1 cellular context compared by ENCODE assay signal in genomic region chr2:69893684-69894481, GRCh38.
TF ChIP-seq lines count a peak whose summit lies in the region.

Gene SNRNP27 (plus strand): TSS chr2:69893956. CDS start chr2:69893985, 29 bp downstream.

TF ChIP-seq in GM12878, 131 proteins besides CTCF, POLR2A, EP300 and RAD21 (continued from another document and continues in another):
- TF ChIP-seq ELK1 (IDR thresholded peaks at IDR 0.05; ENCODE audit: low read depth, low read length) (peak; percentile 30; the same call in 1 of the 2 replicates), IKZF1 (conservative IDR thresholded peaks at IDR 0.05) (peak; percentile 79), ZNF217 (IDR thresholded peaks at IDR 0.05) (no peak), STAT1 (conservative IDR thresholded peaks at IDR 0.05) (0 out of 2 replicates have a peak, but pooled peaks have one; percentile 63), ZBTB33 (IDR thresholded peaks at IDR 0.05) (no peak), CREB1 (IDR thresholded peaks at IDR 0.05; ENCODE audit: low read depth) (peak; percentile 75; the same call in 1 of the 2 replicates), ETV6 (conservative IDR thresholded peaks at IDR 0.05 in 1 of 2, IDR thresholded peaks at IDR 0.05 in 1 of 2; ENCODE audit: borderline replicate concordance in 1 of 2, low read depth in 1 of 2) (peak in 1 of 2 experiments; percentile 90; a peak in 2 of 4 replicates), SRF (IDR thresholded peaks at IDR 0.05; ENCODE audit: low read depth in 2 of 2, low read length in 2 of 2) (peak in 1 of 2 experiments; percentile 87; a peak in 2 of 4 replicates), POLR2AphosphoS5 (IDR thresholded peaks at IDR 0.05; ENCODE audit: low read length) (peak; percentile 80), TCF7 (IDR thresholded peaks at IDR 0.05; ENCODE audit: borderline replicate concordance) (peak; percentile 62; the same call in 1 of the 2 replicates), SMARCA5 (IDR thresholded peaks at IDR 0.05) (peak; percentile 94; the same call in 1 of the 2 replicates), MXI1 (IDR thresholded peaks at IDR 0.05; ENCODE audit: low read depth, low read length) (peak; percentile 80), BCL11A (IDR thresholded peaks at IDR 0.05; ENCODE audit: low read depth, low read length) (no peak), POLR2AphosphoS2 (IDR thresholded peaks at IDR 0.05; ENCODE audit: low read depth, low read length) (0 out of 2 replicates have a peak, but pooled peaks have one; percentile 58), IKZF2 (IDR thresholded peaks at IDR 0.05) (0 out of 4 replicates have a peak, but pooled peaks of 1 of the 2 experiments have one; percentile 7), SKIL (IDR thresholded peaks at IDR 0.05; ENCODE audit: low read depth, poor library complexity, severe bottlenecking) (peak; percentile 65), REST (IDR thresholded peaks at IDR 0.05; ENCODE audit: low read depth, low read length) (peak; percentile 58), SMAD5 (IDR thresholded peaks at IDR 0.05; ENCODE audit: low read depth) (no peak; the same call in 1 of the 2 replicates), RB1 (IDR thresholded peaks at IDR 0.05; ENCODE audit: borderline replicate concordance) (peak; percentile 57; the same call in 1 of the 2 replicates), TBL1XR1 (IDR thresholded peaks at IDR 0.05; ENCODE audit: low read depth, low read length) (peak; percentile 70; the same call in 1 of the 2 replicates), HCFC1 (IDR thresholded peaks at IDR 0.05; ENCODE audit: low read length) (peak; percentile 72), NR2C2 (IDR thresholded peaks at IDR 0.05; ENCODE audit: borderline replicate concordance, control insufficient read depth, insufficient read length, low read depth) (no peak), CREM (IDR thresholded peaks at IDR 0.05; ENCODE audit: low read depth) (peak; percentile 70), MYB (IDR thresholded peaks at IDR 0.05; ENCODE audit: borderline replicate concordance, low read depth, low read length) (no peak), DPF2 (IDR thresholded peaks at IDR 0.05) (no peak), NR2C1 (IDR thresholded peaks at IDR 0.05) (peak; percentile 92), SMC3 (IDR thresholded peaks at IDR 0.05; ENCODE audit: borderline replicate concordance, low read length) (no peak), IRF5 (IDR thresholded peaks at IDR 0.05; ENCODE audit: borderline replicate concordance) (no peak), NKRF (conservative IDR thresholded peaks at IDR 0.05) (peak; percentile 52; the same call in 1 of the 2 replicates), SMAD1 (IDR thresholded peaks at IDR 0.05; ENCODE audit: low read depth, partially characterized antibody) (no peak), SREBF1 (IDR thresholded peaks at IDR 0.05; ENCODE audit: low read length) (no peak), CHD2 (IDR thresholded peaks at IDR 0.05; ENCODE audit: borderline replicate concordance, low read depth, low read length) (0 out of 2 replicates have a peak, but pooled peaks have one; percentile 14), CBX5 (IDR thresholded peaks at IDR 0.05; ENCODE audit: low read depth) (no peak; the same call in 1 of the 2 replicates), SIX5 (IDR thresholded peaks at IDR 0.05; ENCODE audit: low read depth, low read length, severe bottlenecking) (peak; percentile 61), RELA (IDR thresholded peaks at IDR 0.05; ENCODE audit: borderline replicate concordance, partially characterized antibody) (peak; percentile 54)
- TF ChIP-seq, protein P1, sequence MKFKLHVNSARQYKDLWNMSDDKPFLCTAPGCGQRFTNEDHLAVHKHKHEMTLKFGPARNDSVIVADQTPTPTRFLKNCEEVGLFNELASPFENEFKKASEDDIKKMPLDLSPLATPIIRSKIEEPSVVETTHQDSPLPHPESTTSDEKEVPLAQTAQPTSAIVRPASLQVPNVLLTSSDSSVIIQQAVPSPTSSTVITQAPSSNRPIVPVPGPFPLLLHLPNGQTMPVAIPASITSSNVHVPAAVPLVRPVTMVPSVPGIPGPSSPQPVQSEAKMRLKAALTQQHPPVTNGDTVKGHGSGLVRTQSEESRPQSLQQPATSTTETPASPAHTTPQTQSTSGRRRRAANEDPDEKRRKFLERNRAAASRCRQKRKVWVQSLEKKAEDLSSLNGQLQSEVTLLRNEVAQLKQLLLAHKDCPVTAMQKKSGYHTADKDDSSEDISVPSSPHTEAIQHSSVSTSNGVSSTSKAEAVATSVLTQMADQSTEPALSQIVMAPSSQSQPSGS (IDR thresholded peaks at IDR 0.05; ENCODE audit: low read length), result 0 out of 2 replicates have a peak, but pooled peaks have one; percentile 44
- TF ChIP-seq, protein P2, sequence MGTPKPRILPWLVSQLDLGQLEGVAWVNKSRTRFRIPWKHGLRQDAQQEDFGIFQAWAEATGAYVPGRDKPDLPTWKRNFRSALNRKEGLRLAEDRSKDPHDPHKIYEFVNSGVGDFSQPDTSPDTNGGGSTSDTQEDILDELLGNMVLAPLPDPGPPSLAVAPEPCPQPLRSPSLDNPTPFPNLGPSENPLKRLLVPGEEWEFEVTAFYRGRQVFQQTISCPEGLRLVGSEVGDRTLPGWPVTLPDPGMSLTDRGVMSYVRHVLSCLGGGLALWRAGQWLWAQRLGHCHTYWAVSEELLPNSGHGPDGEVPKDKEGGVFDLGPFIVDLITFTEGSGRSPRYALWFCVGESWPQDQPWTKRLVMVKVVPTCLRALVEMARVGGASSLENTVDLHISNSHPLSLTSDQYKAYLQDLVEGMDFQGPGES (IDR thresholded peaks at IDR 0.05), result no peak
- TF ChIP-seq, protein P3, sequence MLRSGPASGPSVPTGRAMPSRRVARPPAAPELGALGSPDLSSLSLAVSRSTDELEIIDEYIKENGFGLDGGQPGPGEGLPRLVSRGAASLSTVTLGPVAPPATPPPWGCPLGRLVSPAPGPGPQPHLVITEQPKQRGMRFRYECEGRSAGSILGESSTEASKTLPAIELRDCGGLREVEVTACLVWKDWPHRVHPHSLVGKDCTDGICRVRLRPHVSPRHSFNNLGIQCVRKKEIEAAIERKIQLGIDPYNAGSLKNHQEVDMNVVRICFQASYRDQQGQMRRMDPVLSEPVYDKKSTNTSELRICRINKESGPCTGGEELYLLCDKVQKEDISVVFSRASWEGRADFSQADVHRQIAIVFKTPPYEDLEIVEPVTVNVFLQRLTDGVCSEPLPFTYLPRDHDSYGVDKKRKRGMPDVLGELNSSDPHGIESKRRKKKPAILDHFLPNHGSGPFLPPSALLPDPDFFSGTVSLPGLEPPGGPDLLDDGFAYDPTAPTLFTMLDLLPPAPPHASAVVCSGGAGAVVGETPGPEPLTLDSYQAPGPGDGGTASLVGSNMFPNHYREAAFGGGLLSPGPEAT (IDR thresholded peaks at IDR 0.05; ENCODE audit: low read depth), result peak; percentile 82
- TF ChIP-seq, protein P4, sequence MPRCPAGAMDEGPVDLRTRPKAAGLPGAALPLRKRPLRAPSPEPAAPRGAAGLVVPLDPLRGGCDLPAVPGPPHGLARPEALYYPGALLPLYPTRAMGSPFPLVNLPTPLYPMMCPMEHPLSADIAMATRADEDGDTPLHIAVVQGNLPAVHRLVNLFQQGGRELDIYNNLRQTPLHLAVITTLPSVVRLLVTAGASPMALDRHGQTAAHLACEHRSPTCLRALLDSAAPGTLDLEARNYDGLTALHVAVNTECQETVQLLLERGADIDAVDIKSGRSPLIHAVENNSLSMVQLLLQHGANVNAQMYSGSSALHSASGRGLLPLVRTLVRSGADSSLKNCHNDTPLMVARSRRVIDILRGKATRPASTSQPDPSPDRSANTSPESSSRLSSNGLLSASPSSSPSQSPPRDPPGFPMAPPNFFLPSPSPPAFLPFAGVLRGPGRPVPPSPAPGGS (IDR thresholded peaks at IDR 0.05; ENCODE audit: borderline replicate concordance, insufficient read depth, low read depth, low read length, poor library complexity, severe bottlenecking), result peak; percentile 80
